In genomic region chr2:219175928-219176817, GRCh38 we compare ENCODE assay signal across 8 cellular contexts. TPM values are rescaled to one million over a fixed set of nuclear protein-coding genes. Genes with fewer than 3 reads are reported as not detected.
DNase-seq lines count a peak whose midpoint lies in the region; ATAC-seq and TF ChIP-seq lines count a peak whose summit lies in the region.

No MANE protein-coding gene starts in this region.

- H3K79me2 ChIP-seq in SK-N-SH (ENCODE audit: insufficient read depth), result peaks cover 38% of the 10 kb centered on the region

- H3K9me2 ChIP-seq in SK-N-SH, result no peaks in the 10 kb centered on the region

- H3F3A ChIP-seq in SK-N-SH (replicated peaks; ENCODE audit: insufficient read depth), result peaks cover 10% of the 10 kb centered on the region

- H3K27me3 ChIP-seq in CD4-positive, CD25-positive, alpha-beta regulatory T cell (ENCODE audit: control insufficient read depth, insufficient read depth, low read length), result no peaks in the 10 kb centered on the region
- H3K27me3 ChIP-seq in SK-N-SH (ENCODE audit: insufficient read depth) (no peaks in the 10 kb centered on the region), layer of hippocampus (ENCODE audit: control insufficient read depth, insufficient read depth, low read length) (no peaks in the 10 kb centered on the region)

- H3K27ac Mint-ChIP-seq in CD4-positive, CD25-positive, alpha-beta regulatory T cell, result peak overlapping the region; percentile 85 to 99 (median 92)
- H3K27ac Mint-ChIP-seq in central memory CD8-positive, alpha-beta T cell (ENCODE audit: low read depth), result peak overlapping the region; percentile 78

- peak in 1 of 3 donors; percentile 39 for DNase-seq in CD4-positive, CD25-positive, alpha-beta regulatory T cell
- peak; percentile 67 for DNase-seq in SK-N-SH
- peak in 1 of 2 donors; percentile 18 for DNase-seq in central memory CD8-positive, alpha-beta T cell (ENCODE audit: low spot score in 2 of 2)
- DNase-seq in stimulated activated CD4-positive, alpha-beta T cell treated with anti-CD3 and anti-CD28 coated beads, Interleukin-2, amount 100 ng/mL, for 24 hours, result peak; percentile 41 to 47
- DNase-seq in epidermal melanocyte (ENCODE audit: insufficient read length, low spot score), result no peak

- POLR2A ChIA-PET in SK-N-SH (lab: Yijun Ruan, JAX), result interaction anchor here (0.6 to 2.3 kb wide), 15 partner anchors 11 to 306 kb away, joined by 3 to 13 read pairs (median 4); partner anchors contain the start of genes ABCB6, ANKZF1, ATG9A and DNAJB2

- peak overlapping the region; percentile 89 to 97 (median 94) for H3K4me3 Mint-ChIP-seq in CD4-positive, CD25-positive, alpha-beta regulatory T cell
- peak overlapping the region; percentile 79 for H3K4me3 Mint-ChIP-seq in central memory CD8-positive, alpha-beta T cell

- no peaks in the 10 kb centered on the region for H3K9me3 ChIP-seq in CD4-positive, CD25-positive, alpha-beta regulatory T cell (ENCODE audit: control insufficient read depth in 2 of 2, low read length in 2 of 2)
- H3K9me3 ChIP-seq in SK-N-SH, result no peaks in the 10 kb centered on the region

- peaks cover 11% of the 10 kb centered on the region for H3K27me3 Mint-ChIP-seq in CD4-positive, CD25-positive, alpha-beta regulatory T cell
- H3K27me3 Mint-ChIP-seq in central memory CD8-positive, alpha-beta T cell, result no peaks in the 10 kb centered on the region

- TF ChIP-seq RAD21 in SK-N-SH (IDR thresholded peaks at IDR 0.05; ENCODE audit: low read length), result no peak

- ATAC-seq in CD4-positive, CD25-positive, alpha-beta regulatory T cell (ENCODE audit: low read depth in 2 of 2), result no peak
- peak; percentile 28 for ATAC-seq in GM19351 (IDR thresholded peaks at IDR 0.05; ENCODE audit: unreplicated experiment)
- ATAC-seq in HG03439 (IDR thresholded peaks at IDR 0.05; ENCODE audit: unreplicated experiment), result peak; percentile 8
- ATAC-seq in central memory CD8-positive, alpha-beta T cell (replicated peaks; ENCODE audit: extremely low read depth, poor library complexity, severe bottlenecking), result no peak

- peak; percentile 34 for TF ChIP-seq CTCF in SK-N-SH (IDR thresholded peaks at IDR 0.05)

- peaks cover 63% of the 10 kb centered on the region for H3K4me1 ChIP-seq in CD4-positive, CD25-positive, alpha-beta regulatory T cell (ENCODE audit: control insufficient read depth, insufficient read depth, low read length, poor library complexity, severe bottlenecking)
- peaks cover 0 to 17% of the 10 kb centered on the region in 2 experiments; a peak in 2 of 4 replicates for H3K4me1 ChIP-seq in SK-N-SH (ENCODE audit: control insufficient read depth in 1 of 2, insufficient read depth in 2 of 2, low read depth in 1 of 2, low read length in 1 of 2)

- 5% methylated on average over 24 of the region's 45 CpGs for WGBS in SK-N-SH (ENCODE audit: low lambda C conversion rate)

- TF ChIP-seq EP300 in SK-N-SH (IDR thresholded peaks at IDR 0.05; ENCODE audit: borderline replicate concordance in 1 of 2, low read depth in 1 of 2, low read length in 1 of 2), result 0 out of 4 replicates have a peak, but pooled peaks of 1 of the 2 experiments have one; percentile 3

- peaks cover 20% of the 10 kb centered on the region for H3K36me3 Mint-ChIP-seq in CD4-positive, CD25-positive, alpha-beta regulatory T cell
- peaks cover 47% of the 10 kb centered on the region for H3K36me3 Mint-ChIP-seq in central memory CD8-positive, alpha-beta T cell (ENCODE audit: insufficient read depth)

- CTCF ChIA-PET in SK-N-SH (lab: Yijun Ruan, JAX), result interaction anchor here (0.6 to 8.7 kb wide), 21 partner anchors 10 to 373 kb away, joined by 3 to 104 read pairs (median 4); partner anchors contain the start of genes DNAJB2, GLB1L, NHEJ1 and STK16

- H4K20me1 ChIP-seq in SK-N-SH (ENCODE audit: insufficient read depth), result peaks cover 10% of the 10 kb centered on the region

- H3K27ac ChIP-seq in CD4-positive, CD25-positive, alpha-beta regulatory T cell (ENCODE audit: insufficient read depth, low read length, poor library complexity, severe bottlenecking), result peak overlapping the region; percentile 98
- H3K27ac ChIP-seq in SK-N-SH (ENCODE audit: low read depth in 2 of 2, low read length in 1 of 2), result peak overlapping the region; percentile 95 to 97
- peak overlapping the region; percentile 99 for H3K27ac ChIP-seq in layer of hippocampus (ENCODE audit: low read depth, low read length)

- peak overlapping the region; percentile 91 for H2AFZ ChIP-seq in SK-N-SH (ENCODE audit: low read depth)

- H3K36me3 ChIP-seq in CD4-positive, CD25-positive, alpha-beta regulatory T cell (ENCODE audit: control insufficient read depth, insufficient read depth, low read length), result peaks cover 51% of the 10 kb centered on the region
- peaks cover 25 to 50% of the 10 kb centered on the region in 2 experiments for H3K36me3 ChIP-seq in SK-N-SH (replicated peaks in 1 of 2; ENCODE audit: control insufficient read depth in 1 of 2, insufficient read depth in 2 of 2, low read length in 1 of 2)

- H3K4me3 ChIP-seq in CD4-positive, CD25-positive, alpha-beta regulatory T cell (ENCODE audit: low read depth, low read length), result peak overlapping the region; percentile 86
- H3K4me3 ChIP-seq in SK-N-SH (ENCODE audit: low read depth in 2 of 2, low read length in 1 of 2), result peak overlapping the region; percentile 80 to 89

- peaks cover 15 to 73% (median 51%) of the 10 kb centered on the region in 4 donors for H3K4me1 Mint-ChIP-seq in CD4-positive, CD25-positive, alpha-beta regulatory T cell
- H3K4me1 Mint-ChIP-seq in central memory CD8-positive, alpha-beta T cell, result peaks cover 66% of the 10 kb centered on the region

- H3K9me3 Mint-ChIP-seq in CD4-positive, CD25-positive, alpha-beta regulatory T cell, result no peaks in the 10 kb centered on the region
- H3K9me3 Mint-ChIP-seq in central memory CD8-positive, alpha-beta T cell, result no peaks in the 10 kb centered on the region

- peak overlapping the region; percentile 77 for H3K9ac ChIP-seq in SK-N-SH

- H3K4me2 ChIP-seq in SK-N-SH, result peak overlapping the region; percentile 96

TF ChIP-seq in SK-N-SH, 30 proteins besides CTCF, POLR2A, EP300 and RAD21 (continues in another document):
- peak; percentile 55; the same call in 1 of the 2 replicates for TF ChIP-seq REST (IDR thresholded peaks at IDR 0.05; ENCODE audit: low read depth, low read length)

RNA-seq across cellular contexts. Expression of gene CNPPD1, which starts 0.6 kb away (rescaled TPM):
- total RNA-seq in CD4-positive, CD25-positive, alpha-beta regulatory T cell, result 68.2 TPM
- polyA plus RNA-seq in CD4-positive, CD25-positive, alpha-beta regulatory T cell, result 100 to 1,000 TPM; 100 to 143 (median 113) TPM
- polyA plus RNA-seq in SK-N-SH (2012; rRNA removed), result 75.9 and 84.1 TPM in 2 replicates
- polyA plus RNA-seq in SK-N-SH (2012; cell fraction: cytosol; rRNA removed), result 45.1 and 54.5 TPM in 2 replicates
- polyA plus RNA-seq in SK-N-SH (2012; cell fraction: nucleus; rRNA removed), result 127 and 136 TPM in 2 replicates

RNA-seq across cellular contexts. Expression of gene RETREG2, which starts 1.9 kb away (rescaled TPM):
- total RNA-seq in CD4-positive, CD25-positive, alpha-beta regulatory T cell, result 84.7 TPM
- 10 to 100 TPM; 62.8 to 89.7 (median 72.1) TPM for polyA plus RNA-seq in CD4-positive, CD25-positive, alpha-beta regulatory T cell
- polyA plus RNA-seq in SK-N-SH (2012; rRNA removed), result 74.6 and 94.8 TPM in 2 replicates
- 54.7 and 75.7 TPM in 2 replicates for polyA plus RNA-seq in SK-N-SH (2012; cell fraction: cytosol; rRNA removed)
- 74.9 and 95.1 TPM in 2 replicates for polyA plus RNA-seq in SK-N-SH (2012; cell fraction: nucleus; rRNA removed)

RNA-seq across cellular contexts. Expression of gene SLC23A3, which starts 6.3 kb away (rescaled TPM):
- 1.3 TPM for total RNA-seq in CD4-positive, CD25-positive, alpha-beta regulatory T cell
- not detected for polyA plus RNA-seq in CD4-positive, CD25-positive, alpha-beta regulatory T cell
- 2.1 and 3.5 TPM in 2 replicates for polyA plus RNA-seq in SK-N-SH (2012; rRNA removed)
- polyA plus RNA-seq in SK-N-SH (2012; cell fraction: cytosol; rRNA removed), result 0.20 and 0.21 TPM in 2 replicates
- 25.9 and 27.5 TPM in 2 replicates for polyA plus RNA-seq in SK-N-SH (2012; cell fraction: nucleus; rRNA removed)

RNA-seq across cellular contexts. Expression of gene NHEJ1, which starts 15.6 kb away (rescaled TPM):
- total RNA-seq in CD4-positive, CD25-positive, alpha-beta regulatory T cell, result 12.9 TPM
- 10 to 100 TPM; 24.6 to 29.1 (median 26.8) TPM for polyA plus RNA-seq in CD4-positive, CD25-positive, alpha-beta regulatory T cell
- 16.3 and 21.0 TPM in 2 replicates for polyA plus RNA-seq in SK-N-SH (2012; rRNA removed)
- polyA plus RNA-seq in SK-N-SH (2012; cell fraction: cytosol; rRNA removed), result 14.2 and 16.0 TPM in 2 replicates
- 12.6 and 24.6 TPM in 2 replicates for polyA plus RNA-seq in SK-N-SH (2012; cell fraction: nucleus; rRNA removed)

RNA-seq across cellular contexts. Expression of gene ZFAND2B, which starts 30.4 kb away (rescaled TPM):
- 70.8 TPM for total RNA-seq in CD4-positive, CD25-positive, alpha-beta regulatory T cell
- 10 to 100 TPM; 54.4 to 72.1 (median 64.0) TPM for polyA plus RNA-seq in CD4-positive, CD25-positive, alpha-beta regulatory T cell
- 39.9 and 46.9 TPM in 2 replicates for polyA plus RNA-seq in SK-N-SH (2012; rRNA removed)
- polyA plus RNA-seq in SK-N-SH (2012; cell fraction: cytosol; rRNA removed), result 17.0 and 24.3 TPM in 2 replicates
- polyA plus RNA-seq in SK-N-SH (2012; cell fraction: nucleus; rRNA removed), result 144 TPM in 2 replicates

Comparison
In these comparisons a context has a peak if more than half of its experiments do, and no peak if none do; other contexts are left out.
1. ATAC-seq: peak in GM19351 (single experiment) and HG03439 (single experiment); none in CD4-positive, CD25-positive, alpha-beta regulatory T cell (0 of 2) and central memory CD8-positive, alpha-beta T cell (single experiment).
2. Peak in every context shown above with its lines, with median percentiles within 50 percentile points of each other: H3K27ac ChIP-seq.